In the genomic region with DNA sequence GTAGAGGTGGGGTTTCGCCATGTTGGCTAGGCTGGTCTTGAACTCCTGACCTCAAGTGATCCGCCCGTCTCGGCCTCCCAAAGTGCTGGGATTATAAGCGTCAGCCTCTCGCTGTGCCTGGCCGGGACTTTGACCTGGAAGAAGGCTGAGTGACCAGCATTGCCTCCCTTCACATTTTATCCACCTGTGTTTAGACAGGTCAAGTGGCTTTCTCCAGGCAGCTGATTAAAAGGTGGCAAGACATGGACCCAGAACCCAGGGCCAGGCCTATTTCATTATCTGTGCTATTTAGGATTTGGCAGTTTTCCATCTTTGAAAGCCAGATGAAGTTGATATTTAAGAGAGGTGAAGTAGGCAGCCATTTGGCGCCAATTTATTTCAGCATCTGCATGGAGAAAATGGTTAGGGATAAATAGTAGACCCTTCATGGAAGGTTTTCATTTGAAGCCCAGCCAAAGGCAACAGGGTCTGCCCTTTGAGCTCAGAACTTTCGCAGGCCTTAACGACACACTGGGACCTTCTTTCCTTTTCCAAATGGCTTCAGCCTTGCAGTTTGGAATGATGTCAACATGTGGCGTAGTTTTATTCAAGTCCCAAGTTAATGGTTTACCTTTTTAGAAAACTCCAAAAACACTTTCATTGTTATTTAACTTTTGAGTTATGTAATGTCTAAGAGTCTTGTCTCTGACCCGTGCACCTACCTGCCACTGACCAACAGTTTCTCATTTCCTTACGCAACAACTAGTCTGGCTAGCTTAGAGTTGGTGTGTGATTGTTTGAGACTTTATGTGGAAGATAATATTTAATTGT, we compare ENCODE assay signal across 1 cellular context.
TF ChIP-seq lines count a peak whose summit lies in the region.

No MANE protein-coding gene starts in this region.

TF ChIP-seq in HepG2, 621 proteins besides CTCF, POLR2A, EP300 and RAD21 (continued from another document and continues in another):
- TF ChIP-seq ZNF597 (CRISPR knock-in tag; IDR thresholded peaks at IDR 0.05): no peak
- no peak for TF ChIP-seq SIN3B (IDR thresholded peaks at IDR 0.05; ENCODE audit: low read length)
- no peak for TF ChIP-seq ZNF674 (CRISPR knock-in tag; IDR thresholded peaks at IDR 0.05; ENCODE audit: low read depth)
- TF ChIP-seq, protein P1, sequence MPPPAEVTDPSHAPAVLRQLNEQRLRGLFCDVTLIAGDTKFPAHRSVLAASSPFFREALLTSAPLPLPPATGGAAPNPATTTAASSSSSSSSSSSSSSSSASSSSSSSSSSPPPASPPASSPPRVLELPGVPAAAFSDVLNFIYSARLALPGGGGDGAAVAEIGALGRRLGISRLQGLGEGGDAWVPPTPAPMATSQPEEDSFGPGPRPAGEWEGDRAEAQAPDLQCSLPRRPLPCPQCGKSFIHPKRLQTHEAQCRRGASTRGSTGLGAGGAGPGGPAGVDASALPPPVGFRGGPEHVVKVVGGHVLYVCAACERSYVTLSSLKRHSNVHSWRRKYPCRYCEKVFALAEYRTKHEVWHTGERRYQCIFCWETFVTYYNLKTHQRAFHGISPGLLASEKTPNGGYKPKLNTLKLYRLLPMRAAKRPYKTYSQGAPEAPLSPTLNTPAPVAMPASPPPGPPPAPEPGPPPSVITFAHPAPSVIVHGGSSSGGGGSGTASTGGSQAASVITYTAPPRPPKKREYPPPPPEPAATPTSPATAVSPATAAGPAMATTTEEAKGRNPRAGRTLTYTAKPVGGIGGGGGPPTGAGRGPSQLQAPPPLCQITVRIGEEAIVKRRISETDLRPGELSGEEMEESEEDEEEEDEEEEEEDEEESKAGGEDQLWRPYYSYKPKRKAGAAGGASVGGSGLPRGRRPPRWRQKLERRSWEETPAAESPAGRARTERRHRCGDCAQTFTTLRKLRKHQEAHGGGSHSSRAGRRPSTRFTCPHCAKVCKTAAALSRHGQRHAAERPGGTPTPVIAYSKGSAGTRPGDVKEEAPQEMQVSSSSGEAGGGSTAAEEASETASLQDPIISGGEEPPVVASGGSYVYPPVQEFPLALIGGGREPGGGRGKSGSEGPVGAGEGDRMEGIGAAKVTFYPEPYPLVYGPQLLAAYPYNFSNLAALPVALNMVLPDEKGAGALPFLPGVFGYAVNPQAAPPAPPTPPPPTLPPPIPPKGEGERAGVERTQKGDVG (CRISPR knock-in tag; IDR thresholded peaks at IDR 0.05; ENCODE audit: borderline replicate concordance): no peak; the same call in 1 of the 2 replicates
- 0 out of 2 replicates have a peak, but pooled peaks have one; percentile 73 for TF ChIP-seq STAT6 (CRISPR knock-in tag; IDR thresholded peaks at IDR 0.05; ENCODE audit: borderline replicate concordance)
- 0 out of 2 replicates have a peak, but pooled peaks have one; percentile 54 for TF ChIP-seq DPF2 (CRISPR knock-in tag; IDR thresholded peaks at IDR 0.05; ENCODE audit: borderline replicate concordance, low read depth)
- TF ChIP-seq SIX1 (CRISPR knock-in tag; IDR thresholded peaks at IDR 0.05; ENCODE audit: borderline replicate concordance): peak; percentile 66; the same call in 1 of the 2 replicates
- TF ChIP-seq, protein P2, sequence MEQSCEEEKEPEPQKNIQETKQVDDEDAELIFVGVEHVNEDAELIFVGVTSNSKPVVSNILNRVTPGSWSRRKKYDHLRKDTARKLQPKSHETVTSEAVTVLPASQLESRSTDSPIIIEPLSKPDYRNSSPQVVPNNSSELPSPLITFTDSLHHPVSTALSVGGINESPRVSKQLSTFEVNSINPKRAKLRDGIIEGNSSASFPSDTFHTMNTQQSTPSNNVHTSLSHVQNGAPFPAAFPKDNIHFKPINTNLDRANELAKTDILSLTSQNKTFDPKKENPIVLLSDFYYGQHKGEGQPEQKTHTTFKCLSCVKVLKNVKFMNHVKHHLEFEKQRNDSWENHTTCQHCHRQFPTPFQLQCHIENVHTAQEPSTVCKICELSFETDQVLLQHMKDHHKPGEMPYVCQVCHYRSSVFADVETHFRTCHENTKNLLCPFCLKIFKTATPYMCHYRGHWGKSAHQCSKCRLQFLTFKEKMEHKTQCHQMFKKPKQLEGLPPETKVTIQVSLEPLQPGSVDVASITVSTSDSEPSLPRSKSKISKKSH (CRISPR knock-in tag; IDR thresholded peaks at IDR 0.05; ENCODE audit: borderline replicate concordance): no peak
- TF ChIP-seq PAWR (CRISPR knock-in tag; IDR thresholded peaks at IDR 0.05; ENCODE audit: borderline replicate concordance): no peak
- TF ChIP-seq MED8 (CRISPR knock-in tag; IDR thresholded peaks at IDR 0.05; ENCODE audit: insufficient replicate concordance): no peak
- TF ChIP-seq, protein P3, sequence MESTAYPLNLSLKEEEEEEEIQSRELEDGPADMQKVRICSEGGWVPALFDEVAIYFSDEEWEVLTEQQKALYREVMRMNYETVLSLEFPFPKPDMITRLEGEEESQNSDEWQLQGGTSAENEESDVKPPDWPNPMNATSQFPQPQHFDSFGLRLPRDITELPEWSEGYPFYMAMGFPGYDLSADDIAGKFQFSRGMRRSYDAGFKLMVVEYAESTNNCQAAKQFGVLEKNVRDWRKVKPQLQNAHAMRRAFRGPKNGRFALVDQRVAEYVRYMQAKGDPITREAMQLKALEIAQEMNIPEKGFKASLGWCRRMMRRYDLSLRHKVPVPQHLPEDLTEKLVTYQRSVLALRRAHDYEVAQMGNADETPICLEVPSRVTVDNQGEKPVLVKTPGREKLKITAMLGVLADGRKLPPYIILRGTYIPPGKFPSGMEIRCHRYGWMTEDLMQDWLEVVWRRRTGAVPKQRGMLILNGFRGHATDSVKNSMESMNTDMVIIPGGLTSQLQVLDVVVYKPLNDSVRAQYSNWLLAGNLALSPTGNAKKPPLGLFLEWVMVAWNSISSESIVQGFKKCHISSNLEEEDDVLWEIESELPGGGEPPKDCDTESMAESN (CRISPR knock-in tag; conservative IDR thresholded peaks at IDR 0.05): no peak; the same call in 1 of the 2 replicates
- no peak for TF ChIP-seq ZNF383 (CRISPR knock-in tag; IDR thresholded peaks at IDR 0.05; ENCODE audit: borderline replicate concordance)
- no peak for TF ChIP-seq TCF12 (IDR thresholded peaks at IDR 0.05)
- no peak for TF ChIP-seq TCF12 (CRISPR knock-in tag; IDR thresholded peaks at IDR 0.05)
- TF ChIP-seq ZNF557 (CRISPR knock-in tag; IDR thresholded peaks at IDR 0.05): no peak
- peak in 1 of 2 experiments; percentile 59; a peak in 1 of 4 replicates for TF ChIP-seq KLF16 (CRISPR knock-in tag; IDR thresholded peaks at IDR 0.05)
- TF ChIP-seq ZC3H4 (CRISPR knock-in tag; IDR thresholded peaks at IDR 0.05; ENCODE audit: borderline replicate concordance): no peak
- no peak for TF ChIP-seq ZFY (CRISPR knock-in tag; IDR thresholded peaks at IDR 0.05)
- no peak for TF ChIP-seq TOPORS (CRISPR knock-in tag; IDR thresholded peaks at IDR 0.05)
- no peak for TF ChIP-seq ZSCAN21 (CRISPR knock-in tag; IDR thresholded peaks at IDR 0.05; ENCODE audit: borderline replicate concordance)
- TF ChIP-seq SP140L (CRISPR knock-in tag; IDR thresholded peaks at IDR 0.05; ENCODE audit: borderline replicate concordance): no peak
- TF ChIP-seq TRIM24 (CRISPR knock-in tag; IDR thresholded peaks at IDR 0.05): no peak
- TF ChIP-seq FOXK1 (CRISPR knock-in tag; IDR thresholded peaks at IDR 0.05; ENCODE audit: borderline replicate concordance, low read depth): peak; percentile 77; the same call in 1 of the 2 replicates
- TF ChIP-seq TRIM22 (IDR thresholded peaks at IDR 0.05): no peak
- TF ChIP-seq IKZF1 (IDR thresholded peaks at IDR 0.05): no peak
- TF ChIP-seq FOXA1 (IDR thresholded peaks at IDR 0.05): no peak
- TF ChIP-seq FOXA1 (CRISPR knock-in tag; IDR thresholded peaks at IDR 0.05): peak; percentile 61
- no peak for TF ChIP-seq ELF4 (CRISPR knock-in tag; IDR thresholded peaks at IDR 0.05; ENCODE audit: borderline replicate concordance)
- TF ChIP-seq TOE1 (CRISPR knock-in tag; IDR thresholded peaks at IDR 0.05): peak; percentile 44; the same call in 1 of the 2 replicates
- TF ChIP-seq ZFP1 (CRISPR knock-in tag; IDR thresholded peaks at IDR 0.05): no peak
- no peak for TF ChIP-seq GPN1 (CRISPR knock-in tag; IDR thresholded peaks at IDR 0.05; ENCODE audit: borderline replicate concordance)
- TF ChIP-seq, protein P4, sequence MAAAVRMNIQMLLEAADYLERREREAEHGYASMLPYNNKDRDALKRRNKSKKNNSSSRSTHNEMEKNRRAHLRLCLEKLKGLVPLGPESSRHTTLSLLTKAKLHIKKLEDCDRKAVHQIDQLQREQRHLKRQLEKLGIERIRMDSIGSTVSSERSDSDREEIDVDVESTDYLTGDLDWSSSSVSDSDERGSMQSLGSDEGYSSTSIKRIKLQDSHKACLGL (CRISPR knock-in tag; IDR thresholded peaks at IDR 0.05): no peak
- TF ChIP-seq RFXAP (CRISPR knock-in tag; IDR thresholded peaks at IDR 0.05; ENCODE audit: borderline replicate concordance): no peak
- TF ChIP-seq TARDBP (CRISPR knock-in tag; IDR thresholded peaks at IDR 0.05): peak; percentile 79; the same call in 1 of the 2 replicates
- no peak for TF ChIP-seq MBD4 (IDR thresholded peaks at IDR 0.05; ENCODE audit: borderline replicate concordance, low read length)
- no peak for TF ChIP-seq ZNF232 (CRISPR knock-in tag; IDR thresholded peaks at IDR 0.05; ENCODE audit: borderline replicate concordance)
- 0 out of 2 replicates have a peak, but pooled peaks have one; percentile 5 for TF ChIP-seq STAG1 (CRISPR knock-in tag; IDR thresholded peaks at IDR 0.05)
- TF ChIP-seq, protein P5, sequence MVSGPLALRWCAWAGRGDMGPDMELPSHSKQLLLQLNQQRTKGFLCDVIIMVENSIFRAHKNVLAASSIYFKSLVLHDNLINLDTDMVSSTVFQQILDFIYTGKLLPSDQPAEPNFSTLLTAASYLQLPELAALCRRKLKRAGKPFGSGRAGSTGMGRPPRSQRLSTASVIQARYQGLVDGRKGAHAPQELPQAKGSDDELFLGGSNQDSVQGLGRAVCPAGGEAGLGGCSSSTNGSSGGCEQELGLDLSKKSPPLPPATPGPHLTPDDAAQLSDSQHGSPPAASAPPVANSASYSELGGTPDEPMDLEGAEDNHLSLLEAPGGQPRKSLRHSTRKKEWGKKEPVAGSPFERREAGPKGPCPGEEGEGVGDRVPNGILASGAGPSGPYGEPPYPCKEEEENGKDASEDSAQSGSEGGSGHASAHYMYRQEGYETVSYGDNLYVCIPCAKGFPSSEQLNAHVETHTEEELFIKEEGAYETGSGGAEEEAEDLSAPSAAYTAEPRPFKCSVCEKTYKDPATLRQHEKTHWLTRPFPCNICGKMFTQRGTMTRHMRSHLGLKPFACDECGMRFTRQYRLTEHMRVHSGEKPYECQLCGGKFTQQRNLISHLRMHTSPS (CRISPR knock-in tag; IDR thresholded peaks at IDR 0.05; ENCODE audit: low read depth): no peak
- no peak for TF ChIP-seq RAD51 (IDR thresholded peaks at IDR 0.05; ENCODE audit: borderline replicate concordance)
- TF ChIP-seq, protein P6, sequence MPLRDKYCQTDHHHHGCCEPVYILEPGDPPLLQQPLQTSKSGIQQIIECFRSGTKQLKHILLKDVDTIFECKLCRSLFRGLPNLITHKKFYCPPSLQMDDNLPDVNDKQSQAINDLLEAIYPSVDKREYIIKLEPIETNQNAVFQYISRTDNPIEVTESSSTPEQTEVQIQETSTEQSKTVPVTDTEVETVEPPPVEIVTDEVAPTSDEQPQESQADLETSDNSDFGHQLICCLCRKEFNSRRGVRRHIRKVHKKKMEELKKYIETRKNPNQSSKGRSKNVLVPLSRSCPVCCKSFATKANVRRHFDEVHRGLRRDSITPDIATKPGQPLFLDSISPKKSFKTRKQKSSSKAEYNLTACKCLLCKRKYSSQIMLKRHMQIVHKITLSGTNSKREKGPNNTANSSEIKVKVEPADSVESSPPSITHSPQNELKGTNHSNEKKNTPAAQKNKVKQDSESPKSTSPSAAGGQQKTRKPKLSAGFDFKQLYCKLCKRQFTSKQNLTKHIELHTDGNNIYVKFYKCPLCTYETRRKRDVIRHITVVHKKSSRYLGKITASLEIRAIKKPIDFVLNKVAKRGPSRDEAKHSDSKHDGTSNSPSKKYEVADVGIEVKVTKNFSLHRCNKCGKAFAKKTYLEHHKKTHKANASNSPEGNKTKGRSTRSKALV (CRISPR knock-in tag; IDR thresholded peaks at IDR 0.05): 0 out of 2 replicates have a peak, but pooled peaks have one; percentile 27
- TF ChIP-seq JARID2 (CRISPR knock-in tag; IDR thresholded peaks at IDR 0.05; ENCODE audit: insufficient replicate concordance): no peak
- TF ChIP-seq, protein P7, sequence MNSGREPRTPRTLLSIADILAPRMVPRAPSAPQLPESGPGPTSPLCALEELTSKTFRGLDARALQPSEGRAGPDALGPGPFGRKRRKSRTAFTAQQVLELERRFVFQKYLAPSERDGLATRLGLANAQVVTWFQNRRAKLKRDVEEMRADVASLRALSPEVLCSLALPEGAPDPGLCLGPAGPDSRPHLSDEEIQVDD (CRISPR knock-in tag; IDR thresholded peaks at IDR 0.05; ENCODE audit: borderline replicate concordance): no peak
- no peak for TF ChIP-seq ZIK1 (CRISPR knock-in tag; IDR thresholded peaks at IDR 0.05; ENCODE audit: borderline replicate concordance, low read depth)
- no peak for TF ChIP-seq MTF1 (CRISPR knock-in tag; IDR thresholded peaks at IDR 0.05)
